Comparison of ENCODE assay signal across 8 cellular contexts in the genomic region with DNA sequence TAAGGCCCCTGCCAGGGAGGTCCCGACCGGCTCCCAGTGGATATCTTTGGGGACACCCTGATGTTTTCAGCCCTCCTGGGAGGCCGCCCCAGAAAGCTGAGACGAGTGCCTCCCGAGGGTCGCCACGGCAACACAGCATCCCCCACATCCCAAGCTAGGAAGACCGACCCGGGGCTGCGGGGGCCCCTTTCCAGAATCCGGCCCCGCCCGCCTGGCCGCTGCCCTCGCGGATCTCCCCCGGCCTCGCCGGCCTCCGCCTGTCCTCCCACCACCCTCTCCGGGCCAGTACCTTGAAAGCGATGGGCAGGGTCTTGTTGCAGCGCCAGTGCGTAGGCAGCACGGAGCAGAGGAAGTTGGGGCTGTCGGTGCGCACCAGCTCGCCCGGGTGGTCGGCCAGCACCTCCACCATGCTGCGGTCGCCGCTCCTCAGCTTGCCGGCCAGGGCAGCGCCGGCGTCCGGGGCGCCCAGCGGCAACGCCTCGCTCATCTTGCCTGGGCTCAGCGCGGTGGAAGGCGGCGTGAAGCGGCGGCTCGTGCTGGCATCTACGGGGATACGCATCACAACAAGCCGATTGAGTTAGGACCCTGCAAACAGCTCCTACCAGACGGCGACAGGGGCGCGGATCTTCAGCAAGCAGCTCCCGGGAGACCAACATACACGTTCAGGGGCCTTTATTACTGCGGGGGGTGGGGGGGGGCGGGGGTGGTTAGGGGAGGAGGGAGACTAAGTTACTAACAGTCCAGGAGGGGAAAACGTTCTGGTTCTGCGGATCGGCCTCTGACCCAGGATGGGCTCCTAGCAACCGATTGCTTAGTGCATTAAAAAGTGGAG.
DNase-seq lines count a peak whose midpoint lies in the region; ATAC-seq lines count a peak whose summit lies in the region.

No MANE protein-coding gene starts in this region.

- peak overlapping the region; percentile 96 for H2BK120ac ChIP-seq in trophoblast cell (ENCODE audit: insufficient read depth, low read length, poor library complexity)

- H2BK12ac ChIP-seq in trophoblast cell (ENCODE audit: low read length): peak overlapping the region; percentile 42

- no peaks in the 10 kb centered on the region for H3K9me3 ChIP-seq in HUES6 (ENCODE audit: control insufficient read depth, insufficient read depth, low read depth, low read length)
- H3K9me3 ChIP-seq in trophoblast cell (ENCODE audit: insufficient read depth, low read depth, low read length): peaks cover 3% of the 10 kb centered on the region

- ATAC-seq in GM19023 (IDR thresholded peaks at IDR 0.05; ENCODE audit: unreplicated experiment): no peak

- H3K4me2 ChIP-seq in trophoblast cell (ENCODE audit: low read length): peak overlapping the region; percentile 82

- peaks cover 17% of the 10 kb centered on the region for H3K4me1 ChIP-seq in HUES6 (ENCODE audit: control insufficient read depth, insufficient read depth, low read length)
- peaks cover 4 to 11% of the 10 kb centered on the region in 2 experiments for H3K4me1 ChIP-seq in trophoblast cell (ENCODE audit: control insufficient read depth in 1 of 2, insufficient read depth in 2 of 2, low read length in 2 of 2)

- H3K18ac ChIP-seq in trophoblast cell (ENCODE audit: low read length): peak overlapping the region; percentile 99

- peak overlapping the region; percentile 96 for H4K91ac ChIP-seq in trophoblast cell (ENCODE audit: low read depth, low read length)

- peaks cover 22% of the 10 kb centered on the region for H3K79me2 ChIP-seq in trophoblast cell (ENCODE audit: control insufficient read depth, insufficient read depth, low read length, poor library complexity)

- peak overlapping the region; percentile 99 for H3K27ac Mint-ChIP-seq in activated T-cell treated with anti-CD3 and anti-CD28 coated beads, Interleukin-2, amount 50 U/mL, for 24 hours

- H3K23ac ChIP-seq in trophoblast cell (ENCODE audit: low read length): peak overlapping the region; percentile 78

- peak overlapping the region; percentile 100 for H3K14ac ChIP-seq in trophoblast cell (ENCODE audit: low read length)

- H3K4me3 ChIP-seq in HUES6 (ENCODE audit: low read depth, low read length): peak overlapping the region; percentile 73
- H3K4me3 ChIP-seq in trophoblast cell (ENCODE audit: low read depth, low read length): peak overlapping the region; percentile 100

- H4K12ac ChIP-seq in trophoblast cell (ENCODE audit: low read depth, low read length): peak overlapping the region; percentile 77

- H2BK5ac ChIP-seq in trophoblast cell (ENCODE audit: low read depth, low read length, poor library complexity): peak overlapping the region; percentile 76

- no peaks in the 10 kb centered on the region for H3K27me3 Mint-ChIP-seq in activated T-cell treated with anti-CD3 and anti-CD28 coated beads, Interleukin-2, amount 50 U/mL, for 24 hours

- H3K27me3 ChIP-seq in HUES6 (ENCODE audit: control insufficient read depth, insufficient read depth, low read length) (peaks cover 90% of the 10 kb centered on the region), trophoblast cell (ENCODE audit: insufficient read depth, low read length) (peaks cover 9% of the 10 kb centered on the region)

- peaks cover 38% of the 10 kb centered on the region for H3K79me1 ChIP-seq in trophoblast cell (ENCODE audit: low read length)

- peak overlapping the region; percentile 90 for H4K8ac ChIP-seq in trophoblast cell (ENCODE audit: low read depth, low read length)

- H3K27ac ChIP-seq in HUES6 (ENCODE audit: low read depth, low read length): no peak overlapping the region
- H3K27ac ChIP-seq in trophoblast cell (ENCODE audit: low read depth, low read length): peak overlapping the region; percentile 17

- peak overlapping the region; percentile 100 for H3K4ac ChIP-seq in trophoblast cell (ENCODE audit: low read depth, low read length)

- peak overlapping the region; percentile 94 for H2AK5ac ChIP-seq in trophoblast cell (ENCODE audit: low read length)

- H3K9ac ChIP-seq in HUES6 (ENCODE audit: low read length): peak overlapping the region; percentile 69
- peak overlapping the region; percentile 98 for H3K9ac ChIP-seq in trophoblast cell (ENCODE audit: low read length)

- no peaks in the 10 kb centered on the region for H3K9me3 Mint-ChIP-seq in activated T-cell treated with anti-CD3 and anti-CD28 coated beads, Interleukin-2, amount 50 U/mL, for 24 hours

- peak overlapping the region; percentile 98 for H2AFZ ChIP-seq in trophoblast cell (ENCODE audit: insufficient read depth, low read length, poor library complexity)

- WGBS in trophoblast cell (ENCODE audit: extremely low coverage, insufficient coverage, insufficient read length): no CpG with 5 or more reads among the region's 64 CpGs

- DNase-seq in AG08396 (ENCODE audit: low spot score): peak; percentile 33
- peak; percentile 64 for DNase-seq in activated T-cell treated with anti-CD3 and anti-CD28 coated beads, Interleukin-2, amount 50 U/mL, for 24 hours
- DNase-seq in glomerular visceral epithelial cell (ENCODE audit: extremely low spot score): peak; percentile 39
- DNase-seq in trophoblast cell: peak in 1 of 2 donors; percentile 47
- DNase-seq in LoVo (ENCODE audit: low spot score): no peak
- no peak for DNase-seq in NCI-H1092 (lab: John Stamatoyannopoulos, UW)

- peaks cover 66% of the 10 kb centered on the region for H3K36me3 Mint-ChIP-seq in activated T-cell treated with anti-CD3 and anti-CD28 coated beads, Interleukin-2, amount 50 U/mL, for 24 hours (ENCODE audit: low read depth)

- H3K36me3 ChIP-seq in HUES6 (ENCODE audit: control insufficient read depth, insufficient read depth, low read length) (no peaks in the 10 kb centered on the region), trophoblast cell (ENCODE audit: control insufficient read depth in 1 of 2, insufficient read depth in 2 of 2, low read length in 2 of 2) (peaks cover 0 to 4% of the 10 kb centered on the region in 2 experiments)

- peaks cover 53% of the 10 kb centered on the region for H3K4me1 Mint-ChIP-seq in activated T-cell treated with anti-CD3 and anti-CD28 coated beads, Interleukin-2, amount 50 U/mL, for 24 hours (ENCODE audit: low read depth)

- H3K4me3 Mint-ChIP-seq in activated T-cell treated with anti-CD3 and anti-CD28 coated beads, Interleukin-2, amount 50 U/mL, for 24 hours: peak overlapping the region; percentile 87

Comparison
In these comparisons a context has a peak if more than half of its experiments do, and no peak if none do; other contexts are left out.
1. DNase-seq: peak in AG08396 (single experiment), activated T-cell treated with anti-CD3 and anti-CD28 coated beads, Interleukin-2, amount 50 U/mL, for 24 hours (single experiment) and glomerular visceral epithelial cell (single experiment); none in LoVo (single experiment) and NCI-H1092 (single experiment).